Comparison of ENCODE assay signal across 11 cellular contexts in the genomic region with DNA sequence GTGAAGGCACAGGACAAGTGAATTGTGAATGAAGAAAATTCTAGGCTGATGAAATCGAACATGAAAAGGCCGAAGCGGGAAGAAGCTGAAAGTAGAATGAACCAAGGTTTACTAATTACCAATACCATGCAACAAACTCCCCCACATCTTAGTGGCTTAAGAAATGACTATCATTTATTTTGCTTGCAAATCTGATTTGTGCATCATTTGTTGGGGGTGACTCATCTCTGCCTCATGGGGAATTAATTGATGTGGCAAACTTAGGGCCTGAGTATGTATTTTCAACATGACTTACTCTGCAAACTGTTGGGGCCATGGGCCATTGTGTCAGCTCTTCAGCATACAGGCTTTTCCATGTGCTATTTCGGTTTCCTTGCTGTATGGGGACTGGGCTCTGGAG. TPM values are rescaled to one million over a fixed set of nuclear protein-coding genes. Genes with fewer than 3 reads are reported as not detected.
DNase-seq lines count a peak whose midpoint lies in the region; ATAC-seq and TF ChIP-seq lines count a peak whose summit lies in the region.
"Had no signal": no experiment of that assay in that cellular context is flagged by ENCODE, and none has a peak within 500 bp of the region (broad histone marks: within the 10 kb centered on the region; RNA-seq: fewer than 3 reads in every experiment).

No MANE protein-coding gene starts in this region.

- peaks cover 9% of the 10 kb centered on the region for H3K4me1 Mint-ChIP-seq in activated CD4-positive, alpha-beta T cell treated with anti-CD3 and anti-CD28 coated beads, Interleukin-2, amount 10 ng/mL, durations not matched to agents 24 days and 14 days
- H3K4me1 Mint-ChIP-seq in glutamatergic neuron (ENCODE audit: low read depth, unreplicated experiment), result peaks cover 4% of the 10 kb centered on the region
- no peaks in the 10 kb centered on the region for H3K4me1 Mint-ChIP-seq in WTC11

- TF ChIP-seq CTCF in OCI-LY7 (conservative IDR thresholded peaks at IDR 0.05; ENCODE audit: low read length) (no peak), cardiac fibroblast (IDR thresholded peaks at IDR 0.05; ENCODE audit: low read depth, low read length) (no peak), glutamatergic neuron (IDR thresholded peaks at IDR 0.05; ENCODE audit: partially characterized antibody, unreplicated experiment) (no peak), WTC11 (IDR thresholded peaks at IDR 0.05) (no peak)

- POLR2A ChIA-PET in OCI-LY7 (lab: Charles Lee), result no interaction called here
- POLR2A ChIA-PET in WTC11 (lab: Charles Lee), result no interaction called here

- intact Hi-C loops in activated CD4-positive, alpha-beta T cell treated with anti-CD3 and anti-CD28 coated beads, Interleukin-2, amount 10 ng/mL, durations not matched to agents 24 days and 14 days (cut with micrococcal nuclease), result loop anchor here (1.0 kb wide), 1 partner anchor 73 kb away; no protein-coding TSS in a partner anchor
- intact Hi-C loops in OCI-LY7 (cut with micrococcal nuclease; ENCODE audit: unreplicated experiment), result no loop called here

- no peak overlapping the region for H3K4me3 ChIP-seq in OCI-LY7 (ENCODE audit: low read depth, low read length, poor library complexity, severe bottlenecking)
- no peak overlapping the region for H3K4me3 ChIP-seq in cardiac fibroblast (replicated peaks in 1 of 2; ENCODE audit: low read depth in 2 of 2, low read length in 2 of 2)

- CTCF ChIA-PET in OCI-LY7 (lab: Charles Lee; ENCODE audit: unreplicated experiment), result no interaction called here
- CTCF ChIA-PET in WTC11 (lab: Charles Lee), result no interaction called here

- peaks cover 17% of the 10 kb centered on the region for H3K27me3 Mint-ChIP-seq in activated CD4-positive, alpha-beta T cell treated with anti-CD3 and anti-CD28 coated beads, Interleukin-2, amount 10 ng/mL, durations not matched to agents 24 days and 14 days
- H3K27me3 Mint-ChIP-seq in glutamatergic neuron (ENCODE audit: unreplicated experiment) (no peaks in the 10 kb centered on the region), WTC11 (ENCODE audit: low read depth) (no peaks in the 10 kb centered on the region; the same call in 1 of the 2 replicates)

- ATAC-seq in WTC11, result no peak

- no peak overlapping the region for H3K4me3 Mint-ChIP-seq in activated CD4-positive, alpha-beta T cell treated with anti-CD3 and anti-CD28 coated beads, Interleukin-2, amount 10 ng/mL, durations not matched to agents 24 days and 14 days
- H3K4me3 Mint-ChIP-seq in glutamatergic neuron (ENCODE audit: unreplicated experiment), result no peak overlapping the region
- no peak overlapping the region for H3K4me3 Mint-ChIP-seq in WTC11

- no peaks in the 10 kb centered on the region for H3K36me3 Mint-ChIP-seq in activated CD4-positive, alpha-beta T cell treated with anti-CD3 and anti-CD28 coated beads, Interleukin-2, amount 10 ng/mL, durations not matched to agents 24 days and 14 days (ENCODE audit: low read depth)
- H3K36me3 Mint-ChIP-seq in glutamatergic neuron (ENCODE audit: unreplicated experiment) (no peaks in the 10 kb centered on the region), WTC11 (no peaks in the 10 kb centered on the region)

- H3K27ac ChIP-seq in OCI-LY7 (ENCODE audit: low read depth, low read length, poor library complexity, severe bottlenecking), result no peak overlapping the region
- H3K27ac ChIP-seq: KMS-11 had no signal

- no TSS peak for BruUV-seq in OCI-LY7 (replicated peaks; lab: Mats Ljungman, UMichigan)

- no peaks in the 10 kb centered on the region for H3K36me3 ChIP-seq in OCI-LY7 (ENCODE audit: insufficient read depth, low read length)

- H3K9me3 Mint-ChIP-seq in activated CD4-positive, alpha-beta T cell treated with anti-CD3 and anti-CD28 coated beads, Interleukin-2, amount 10 ng/mL, durations not matched to agents 24 days and 14 days, result no peaks in the 10 kb centered on the region
- H3K9me3 Mint-ChIP-seq in glutamatergic neuron (ENCODE audit: unreplicated experiment), result no peaks in the 10 kb centered on the region
- peaks cover 3% of the 10 kb centered on the region; the same call in 1 of the 2 replicates for H3K9me3 Mint-ChIP-seq in WTC11

- H3K4me2 ChIP-seq in OCI-LY7 (ENCODE audit: low read length), result peak overlapping the region; percentile 82; the same call in 1 of the 2 replicates

- H4K20me1 ChIP-seq in OCI-LY7 (ENCODE audit: insufficient read depth, low read length), result no peaks in the 10 kb centered on the region

- H3K9me3 ChIP-seq in OCI-LY7 (ENCODE audit: low read length), result no peaks in the 10 kb centered on the region

- peaks cover 25% of the 10 kb centered on the region for H3K4me1 ChIP-seq in OCI-LY7 (ENCODE audit: insufficient read depth, low read length, poor library complexity, severe bottlenecking)

- peak overlapping the region; percentile 30 for H3K27ac Mint-ChIP-seq in activated CD4-positive, alpha-beta T cell treated with anti-CD3 and anti-CD28 coated beads, Interleukin-2, amount 10 ng/mL, durations not matched to agents 24 days and 14 days
- H3K27ac Mint-ChIP-seq in glutamatergic neuron (ENCODE audit: unreplicated experiment), result no peak overlapping the region
- H3K27ac Mint-ChIP-seq in WTC11, result no peak overlapping the region

- peak; percentile 57 for DNase-seq in activated CD4-positive, alpha-beta T cell treated with anti-CD3 and anti-CD28 coated beads, Interleukin-2, amount 10 ng/mL, durations not matched to agents 24 days and 14 days
- DNase-seq in activated CD4-positive, alpha-beta T cell treated with anti-CD3 and anti-CD28 coated beads, Interleukin-2, amount 50 U/mL, for 1 hour, result no peak
- DNase-seq in OCI-LY7 (ENCODE audit: low spot score), result no peak
- peak; percentile 55 to 63 for DNase-seq in cardiac fibroblast (ENCODE audit: low read depth in 2 of 2)
- DNase-seq in stimulated activated CD4-positive, alpha-beta T cell treated with anti-CD3 and anti-CD28 coated beads, TNF-alpha, amount 100 ng/mL, for 24 hours (ENCODE audit: low read depth in 3 of 3), result peak; percentile 1 to 35 (median 18)
- DNase-seq in glutamatergic neuron, result no peak
- DNase-seq in T-helper 9 cell, result no peak
- DNase-seq in WTC11 (ENCODE audit: low spot score), result no peak
- DNase-seq: mesendoderm; NK-92 treated with Interleukin-12 subunit alpha and Interleukin-12 subunit beta, amount 100 ng/mL, for 24 hours had no signal

- H2AFZ ChIP-seq in OCI-LY7 (ENCODE audit: low read length), result peak overlapping the region; percentile 74; the same call in 1 of the 2 replicates

- no peaks in the 10 kb centered on the region for H3K79me2 ChIP-seq in OCI-LY7 (ENCODE audit: insufficient read depth, low read depth, low read length)

- H3K9me2 ChIP-seq in OCI-LY7 (ENCODE audit: insufficient read depth, low read length), result no peaks in the 10 kb centered on the region

TF ChIP-seq in WTC11, 78 proteins besides CTCF, POLR2A, EP300 and RAD21 (continues in another document):
- no peak for TF ChIP-seq PRRX2 (CRISPR knock-in tag; IDR thresholded peaks at IDR 0.05)
- TF ChIP-seq, protein P1, sequence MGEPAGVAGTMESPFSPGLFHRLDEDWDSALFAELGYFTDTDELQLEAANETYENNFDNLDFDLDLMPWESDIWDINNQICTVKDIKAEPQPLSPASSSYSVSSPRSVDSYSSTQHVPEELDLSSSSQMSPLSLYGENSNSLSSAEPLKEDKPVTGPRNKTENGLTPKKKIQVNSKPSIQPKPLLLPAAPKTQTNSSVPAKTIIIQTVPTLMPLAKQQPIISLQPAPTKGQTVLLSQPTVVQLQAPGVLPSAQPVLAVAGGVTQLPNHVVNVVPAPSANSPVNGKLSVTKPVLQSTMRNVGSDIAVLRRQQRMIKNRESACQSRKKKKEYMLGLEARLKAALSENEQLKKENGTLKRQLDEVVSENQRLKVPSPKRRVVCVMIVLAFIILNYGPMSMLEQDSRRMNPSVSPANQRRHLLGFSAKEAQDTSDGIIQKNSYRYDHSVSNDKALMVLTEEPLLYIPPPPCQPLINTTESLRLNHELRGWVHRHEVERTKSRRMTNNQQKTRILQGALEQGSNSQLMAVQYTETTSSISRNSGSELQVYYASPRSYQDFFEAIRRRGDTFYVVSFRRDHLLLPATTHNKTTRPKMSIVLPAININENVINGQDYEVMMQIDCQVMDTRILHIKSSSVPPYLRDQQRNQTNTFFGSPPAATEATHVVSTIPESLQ (CRISPR knock-in tag; IDR thresholded peaks at IDR 0.05), result no peak
- TF ChIP-seq, protein P2, sequence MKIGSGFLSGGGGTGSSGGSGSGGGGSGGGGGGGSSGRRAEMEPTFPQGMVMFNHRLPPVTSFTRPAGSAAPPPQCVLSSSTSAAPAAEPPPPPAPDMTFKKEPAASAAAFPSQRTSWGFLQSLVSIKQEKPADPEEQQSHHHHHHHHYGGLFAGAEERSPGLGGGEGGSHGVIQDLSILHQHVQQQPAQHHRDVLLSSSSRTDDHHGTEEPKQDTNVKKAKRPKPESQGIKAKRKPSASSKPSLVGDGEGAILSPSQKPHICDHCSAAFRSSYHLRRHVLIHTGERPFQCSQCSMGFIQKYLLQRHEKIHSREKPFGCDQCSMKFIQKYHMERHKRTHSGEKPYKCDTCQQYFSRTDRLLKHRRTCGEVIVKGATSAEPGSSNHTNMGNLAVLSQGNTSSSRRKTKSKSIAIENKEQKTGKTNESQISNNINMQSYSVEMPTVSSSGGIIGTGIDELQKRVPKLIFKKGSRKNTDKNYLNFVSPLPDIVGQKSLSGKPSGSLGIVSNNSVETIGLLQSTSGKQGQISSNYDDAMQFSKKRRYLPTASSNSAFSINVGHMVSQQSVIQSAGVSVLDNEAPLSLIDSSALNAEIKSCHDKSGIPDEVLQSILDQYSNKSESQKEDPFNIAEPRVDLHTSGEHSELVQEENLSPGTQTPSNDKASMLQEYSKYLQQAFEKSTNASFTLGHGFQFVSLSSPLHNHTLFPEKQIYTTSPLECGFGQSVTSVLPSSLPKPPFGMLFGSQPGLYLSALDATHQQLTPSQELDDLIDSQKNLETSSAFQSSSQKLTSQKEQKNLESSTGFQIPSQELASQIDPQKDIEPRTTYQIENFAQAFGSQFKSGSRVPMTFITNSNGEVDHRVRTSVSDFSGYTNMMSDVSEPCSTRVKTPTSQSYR (CRISPR knock-in tag; IDR thresholded peaks at IDR 0.05), result no peak

RNA-seq across cellular contexts. Expression of a gene that starts 26.8 kb away (rescaled TPM):
- 0.19 and 0.21 TPM in 2 replicates for total RNA-seq in activated CD4-positive, alpha-beta T cell treated with anti-CD3 and anti-CD28 coated beads, Interleukin-2, amount 10 ng/mL, durations not matched to agents 24 days and 14 days
- not detected in 2 replicates for total RNA-seq in OCI-LY7 (2014; rRNA removed; shearing (Covaris generic))
- total RNA-seq in OCI-LY7 (2022), result 1.3 and 1.8 TPM in 2 replicates
- total RNA-seq in glutamatergic neuron (ENCODE audit: unreplicated experiment), result 4.1 TPM
- 0.66 to 1.1 TPM (median 0.80 TPM) in 3 replicates for total RNA-seq in WTC11 (2021)

Comparison
In these comparisons a context has a peak if more than half of its experiments do, and no peak if none do; other contexts are left out.
1. DNase-seq: peak in activated CD4-positive, alpha-beta T cell treated with anti-CD3 and anti-CD28 coated beads, Interleukin-2, amount 10 ng/mL, durations not matched to agents 24 days and 14 days (single experiment), cardiac fibroblast (2 of 2) and stimulated activated CD4-positive, alpha-beta T cell treated with anti-CD3 and anti-CD28 coated beads, TNF-alpha, amount 100 ng/mL, for 24 hours (3 of 3); none in activated CD4-positive, alpha-beta T cell treated with anti-CD3 and anti-CD28 coated beads, Interleukin-2, amount 50 U/mL, for 1 hour (single experiment), OCI-LY7 (single experiment), glutamatergic neuron (single experiment), T-helper 9 cell (single experiment) and WTC11 (single experiment).